ENCODE assay signal across 25 cellular contexts in the genomic region with DNA sequence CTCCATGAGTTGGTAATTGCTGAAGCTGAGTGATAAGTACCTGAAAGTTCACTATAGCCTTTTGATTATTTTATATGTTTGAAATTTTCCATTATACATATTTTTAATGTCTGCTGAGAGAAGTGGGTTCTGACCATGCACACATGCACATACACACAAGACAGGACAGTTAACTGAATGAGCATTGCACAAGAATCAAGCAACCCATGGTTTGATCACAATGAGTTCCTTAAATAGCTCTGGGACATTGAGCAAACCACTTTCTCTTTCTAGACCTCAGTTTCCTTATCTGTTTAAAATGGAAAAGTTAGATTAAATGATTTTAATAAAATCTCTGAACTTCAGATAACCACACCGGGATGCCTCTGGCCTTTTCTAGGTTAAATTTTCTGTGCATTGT. TPM values are rescaled to one million over a fixed set of nuclear protein-coding genes. Genes with fewer than 3 reads are reported as not detected.
"Had no signal": no experiment of that assay in that cellular context is flagged by ENCODE, and none has a peak within 500 bp of the region (broad histone marks: within the 10 kb centered on the region; RNA-seq: fewer than 3 reads in every experiment).

No MANE protein-coding gene starts in this region.

- H3K9me3 Mint-ChIP-seq: activated CD4-positive, alpha-beta T cell treated with anti-CD3 and anti-CD28 coated beads, Interleukin-2, amount 10 ng/mL, durations not matched to agents 7 days and 5 days; activated naive CD4-positive, alpha-beta T cell treated with anti-CD3 and anti-CD28 coated beads for 36 hours; activated T-cell treated with anti-CD3 and anti-CD28 coated beads, Interleukin-2, amount 50 U/mL, for 24 hours; brain; stimulated activated naive CD8-positive, alpha-beta T cell treated with anti-CD3 and anti-CD28 coated beads, Interleukin-15, amount 100 ng/mL, for 72 hours had no signal

- H3K4me1 ChIP-seq: colonic mucosa, gastroesophageal sphincter, heart left ventricle, left ventricle myocardium inferior, right atrium auricular region had no signal

- H3K27me3 Mint-ChIP-seq: activated CD4-positive, alpha-beta T cell treated with anti-CD3 and anti-CD28 coated beads, Interleukin-2, amount 10 ng/mL, durations not matched to agents 7 days and 5 days; activated T-cell treated with anti-CD3 and anti-CD28 coated beads, Interleukin-2, amount 50 U/mL, for 24 hours; stimulated activated naive CD8-positive, alpha-beta T cell treated with anti-CD3 and anti-CD28 coated beads, Interleukin-15, amount 100 ng/mL, for 72 hours had no signal

- H3K27me3 ChIP-seq: colonic mucosa, gastroesophageal sphincter, heart left ventricle, right atrium auricular region had no signal

- H3K9me3 ChIP-seq: colonic mucosa, gastroesophageal sphincter, heart left ventricle, left ventricle myocardium inferior, right atrium auricular region had no signal

- H3K36me3 Mint-ChIP-seq: brain had no signal

- H3K27ac Mint-ChIP-seq: activated CD4-positive, alpha-beta T cell treated with anti-CD3 and anti-CD28 coated beads, Interleukin-2, amount 10 ng/mL, durations not matched to agents 7 days and 5 days; activated CD8-positive, alpha-beta T cell treated with anti-CD3 and anti-CD28 coated beads, Interleukin-2, amount 10 ng/mL, durations not matched to agents 7 days and 5 days; activated naive CD4-positive, alpha-beta T cell treated with anti-CD3 and anti-CD28 coated beads for 36 hours; activated T-cell treated with anti-CD3 and anti-CD28 coated beads, Interleukin-2, amount 50 U/mL, for 24 hours; brain; stimulated activated naive CD8-positive, alpha-beta T cell treated with anti-CD3 and anti-CD28 coated beads, Interleukin-15, amount 100 ng/mL, for 72 hours had no signal

- H3K4me3 ChIP-seq: colonic mucosa, gastroesophageal sphincter, heart left ventricle, left ventricle myocardium inferior, right atrium auricular region, skin epidermis had no signal

- H3K36me3 ChIP-seq: colonic mucosa, gastroesophageal sphincter, heart left ventricle, left ventricle myocardium inferior, right atrium auricular region had no signal

- DNase-seq: activated CD4-positive, alpha-beta T cell treated with anti-CD3 and anti-CD28 coated beads, Interleukin-2, amount 10 ng/mL, durations not matched to agents 7 days and 5 days; activated CD8-positive, alpha-beta T cell treated with anti-CD3 and anti-CD28 coated beads, Interleukin-2, amount 10 ng/mL, durations not matched to agents 7 days and 5 days; activated naive CD4-positive, alpha-beta T cell treated with anti-CD3 and anti-CD28 coated beads for 36 hours; activated T-cell treated with anti-CD3 and anti-CD28 coated beads, Interleukin-2, amount 50 U/mL, for 24 hours; anterior cingulate cortex; caudate nucleus; colonic mucosa; heart left ventricle; kidney glomerular epithelial cell; left ventricle myocardium inferior; mammary epithelial cell; stimulated activated naive CD8-positive, alpha-beta T cell treated with anti-CD3 and anti-CD28 coated beads, Interleukin-15, amount 100 ng/mL, for 72 hours; T-helper 1 cell; T1000; trophoblast cell had no signal

- H3K4me3 Mint-ChIP-seq: activated CD4-positive, alpha-beta T cell treated with anti-CD3 and anti-CD28 coated beads, Interleukin-2, amount 10 ng/mL, durations not matched to agents 7 days and 5 days; activated CD8-positive, alpha-beta T cell treated with anti-CD3 and anti-CD28 coated beads, Interleukin-2, amount 10 ng/mL, durations not matched to agents 7 days and 5 days; activated naive CD4-positive, alpha-beta T cell treated with anti-CD3 and anti-CD28 coated beads for 36 hours; activated T-cell treated with anti-CD3 and anti-CD28 coated beads, Interleukin-2, amount 50 U/mL, for 24 hours; brain; stimulated activated naive CD8-positive, alpha-beta T cell treated with anti-CD3 and anti-CD28 coated beads, Interleukin-15, amount 100 ng/mL, for 72 hours had no signal

- H3K27ac ChIP-seq: colonic mucosa, gastroesophageal sphincter, heart left ventricle, left ventricle myocardium inferior, right atrium auricular region, skin epidermis had no signal

- H3K4me1 Mint-ChIP-seq: activated CD4-positive, alpha-beta T cell treated with anti-CD3 and anti-CD28 coated beads, Interleukin-2, amount 10 ng/mL, durations not matched to agents 7 days and 5 days; brain; stimulated activated naive CD8-positive, alpha-beta T cell treated with anti-CD3 and anti-CD28 coated beads, Interleukin-15, amount 100 ng/mL, for 72 hours had no signal

RNA-seq across cellular contexts. Expression of a gene that starts 26.7 kb away (rescaled TPM):
- total RNA-seq: activated CD4-positive, alpha-beta T cell treated with anti-CD3 and anti-CD28 coated beads, Interleukin-2, amount 10 ng/mL, durations not matched to agents 7 days and 5 days; activated CD8-positive, alpha-beta T cell treated with anti-CD3 and anti-CD28 coated beads, Interleukin-2, amount 10 ng/mL, durations not matched to agents 7 days and 5 days; activated naive CD4-positive, alpha-beta T cell treated with anti-CD3 and anti-CD28 coated beads for 36 hours; gastroesophageal sphincter; heart left ventricle; left ventricle myocardium inferior; mammary epithelial cell; myocyte; omental fat pad; posterior vena cava; right atrium auricular region; temporal lobe had no signal
- polyA plus RNA-seq: esophagus, heart left ventricle, mammary epithelial cell, neural cell had no signal
